ENCODE assay signal across 16 cellular contexts in genomic region chr5:112960316-112960715, GRCh38. TPM values are rescaled to one million over a fixed set of nuclear protein-coding genes. Genes with fewer than 3 reads are reported as not detected.
DNase-seq lines count a peak whose midpoint lies in the region; ATAC-seq and TF ChIP-seq lines count a peak whose summit lies in the region.
"Had no signal": no experiment of that assay in that cellular context is flagged by ENCODE, and none has a peak within 500 bp of the region (broad histone marks: within the 10 kb centered on the region; RNA-seq: fewer than 3 reads in every experiment).

No MANE protein-coding gene starts in this region.

- ATAC-seq in stimulated activated naive B cell treated with anti-CD40 and anti-IgM and Interleukin-4, amounts not matched to agents 10 μg/mL and 1 μg/mL and 100 μg/mL, for 72 hours (replicated peaks) = no peak
- no peak for ATAC-seq in WTC11
- ATAC-seq: activated naive CD8-positive, alpha-beta T cell treated with anti-CD3 and anti-CD28 coated beads, Interleukin-2, amount 50 U/mL, for 24 hours had no signal

- peak overlapping the region; percentile 18 for H3K27ac Mint-ChIP-seq in activated T-cell treated with anti-CD3 and anti-CD28 coated beads, Interleukin-2, amount 50 U/mL, for 24 hours
- peak overlapping the region; percentile 57 for H3K27ac Mint-ChIP-seq in dendritic cell treated with granulocyte-macrophage colony-stimulating factor and Interleukin-4, amounts not matched to agents 40 ng/mL and 50 ng/mL, for 4 days
- peak overlapping the region; percentile 56 for H3K27ac Mint-ChIP-seq in stimulated activated naive B cell treated with anti-CD40 and anti-IgM and Interleukin-4, amounts not matched to agents 10 μg/mL and 1 μg/mL and 100 μg/mL, for 72 hours
- H3K27ac Mint-ChIP-seq in WTC11 = no peak overlapping the region
- H3K27ac Mint-ChIP-seq: activated CD4-positive, alpha-beta memory T cell treated with anti-CD3 and anti-CD28 coated beads for 36 hours; activated naive CD8-positive, alpha-beta T cell treated with anti-CD3 and anti-CD28 coated beads, Interleukin-2, amount 50 U/mL, for 24 hours; activated T-helper 1 cell treated with anti-CD3 and anti-CD28 coated beads, Interleukin-12 subunit alpha, Interleukin-12 subunit beta, Interleukin-2, Interleukin-4 antibody, amounts not matched to agents 30 ng/mL and 10 ng/mL and 1 ng/mL, durations not matched to agents 14 hours and 24 hours and 36 hours; CD4-positive, alpha-beta T cell; memory B cell had no signal

- H3K4me3 Mint-ChIP-seq in activated T-cell treated with anti-CD3 and anti-CD28 coated beads, Interleukin-2, amount 50 U/mL, for 24 hours = no peak overlapping the region
- no peak overlapping the region for H3K4me3 Mint-ChIP-seq in dendritic cell treated with granulocyte-macrophage colony-stimulating factor and Interleukin-4, amounts not matched to agents 40 ng/mL and 50 ng/mL, for 4 days
- no peak overlapping the region for H3K4me3 Mint-ChIP-seq in stimulated activated naive B cell treated with anti-CD40 and anti-IgM and Interleukin-4, amounts not matched to agents 10 μg/mL and 1 μg/mL and 100 μg/mL, for 72 hours
- H3K4me3 Mint-ChIP-seq in WTC11 = no peak overlapping the region
- H3K4me3 Mint-ChIP-seq: activated CD4-positive, alpha-beta memory T cell treated with anti-CD3 and anti-CD28 coated beads for 36 hours; activated naive CD8-positive, alpha-beta T cell treated with anti-CD3 and anti-CD28 coated beads, Interleukin-2, amount 50 U/mL, for 24 hours; activated T-helper 1 cell treated with anti-CD3 and anti-CD28 coated beads, Interleukin-12 subunit alpha, Interleukin-12 subunit beta, Interleukin-2, Interleukin-4 antibody, amounts not matched to agents 30 ng/mL and 10 ng/mL and 1 ng/mL, durations not matched to agents 14 hours and 24 hours and 36 hours; CD4-positive, alpha-beta T cell; memory B cell had no signal

- intact Hi-C loops in dendritic cell treated with granulocyte-macrophage colony-stimulating factor and Interleukin-4, amounts not matched to agents 40 ng/mL and 50 ng/mL, for 4 days (cut with micrococcal nuclease) = no loop called here

- DNase-seq in activated T-cell treated with anti-CD3 and anti-CD28 coated beads, Interleukin-2, amount 50 U/mL, for 24 hours = no peak
- no peak for DNase-seq in activated T-cell treated with anti-CD3 and anti-CD28 coated beads, Interleukin-2, amount 50 U/mL, for 48 hours
- peak; percentile 87 to 96 for DNase-seq in NCI-H524 (lab: John Stamatoyannopoulos, UW)
- no peak for DNase-seq in stimulated activated naive B cell treated with anti-CD40 and anti-IgM and Interleukin-4, amounts not matched to agents 10 μg/mL and 1 μg/mL and 100 μg/mL, for 72 hours
- DNase-seq in foreskin melanocyte = no peak
- no peak for DNase-seq in WTC11 (ENCODE audit: low spot score)
- no peak for DNase-seq in ecto neural progenitor cell (ENCODE audit: low spot score)
- DNase-seq: activated naive CD8-positive, alpha-beta T cell treated with anti-CD3 and anti-CD28 coated beads, Interleukin-2, amount 50 U/mL, for 24 hours; CD4-positive, alpha-beta T cell; effector memory CD4-positive, alpha-beta T cell; NCI-H1930; NCI-H526 had no signal

- CTCF ChIA-PET in WTC11 (lab: Charles Lee) = interaction anchor here (0.7 kb wide), 1 partner anchor 358 kb away, joined by 4 read pairs; no protein-coding TSS in a partner anchor

- H3K27me3 Mint-ChIP-seq in activated T-cell treated with anti-CD3 and anti-CD28 coated beads, Interleukin-2, amount 50 U/mL, for 24 hours = no peaks in the 10 kb centered on the region
- no peaks in the 10 kb centered on the region for H3K27me3 Mint-ChIP-seq in dendritic cell treated with granulocyte-macrophage colony-stimulating factor and Interleukin-4, amounts not matched to agents 40 ng/mL and 50 ng/mL, for 4 days
- no peaks in the 10 kb centered on the region for H3K27me3 Mint-ChIP-seq in stimulated activated naive B cell treated with anti-CD40 and anti-IgM and Interleukin-4, amounts not matched to agents 10 μg/mL and 1 μg/mL and 100 μg/mL, for 72 hours
- no peaks in the 10 kb centered on the region for H3K27me3 Mint-ChIP-seq in WTC11 (ENCODE audit: low read depth)
- H3K27me3 Mint-ChIP-seq: activated naive CD8-positive, alpha-beta T cell treated with anti-CD3 and anti-CD28 coated beads, Interleukin-2, amount 50 U/mL, for 24 hours; CD4-positive, alpha-beta T cell; memory B cell had no signal

- peaks cover 49% of the 10 kb centered on the region for H3K4me1 Mint-ChIP-seq in activated T-cell treated with anti-CD3 and anti-CD28 coated beads, Interleukin-2, amount 50 U/mL, for 24 hours (ENCODE audit: low read depth)
- H3K4me1 Mint-ChIP-seq in dendritic cell treated with granulocyte-macrophage colony-stimulating factor and Interleukin-4, amounts not matched to agents 40 ng/mL and 50 ng/mL, for 4 days (ENCODE audit: low read depth) = peaks cover 57% of the 10 kb centered on the region
- peaks cover 20 to 46% of the 10 kb centered on the region in 2 donors for H3K4me1 Mint-ChIP-seq in stimulated activated naive B cell treated with anti-CD40 and anti-IgM and Interleukin-4, amounts not matched to agents 10 μg/mL and 1 μg/mL and 100 μg/mL, for 72 hours
- peaks cover 24% of the 10 kb centered on the region for H3K4me1 Mint-ChIP-seq in WTC11

- TF ChIP-seq CTCF in WTC11 (IDR thresholded peaks at IDR 0.05) = no peak

- H3K9me3 Mint-ChIP-seq in activated T-cell treated with anti-CD3 and anti-CD28 coated beads, Interleukin-2, amount 50 U/mL, for 24 hours = no peaks in the 10 kb centered on the region
- H3K9me3 Mint-ChIP-seq in dendritic cell treated with granulocyte-macrophage colony-stimulating factor and Interleukin-4, amounts not matched to agents 40 ng/mL and 50 ng/mL, for 4 days = no peaks in the 10 kb centered on the region
- H3K9me3 Mint-ChIP-seq in stimulated activated naive B cell treated with anti-CD40 and anti-IgM and Interleukin-4, amounts not matched to agents 10 μg/mL and 1 μg/mL and 100 μg/mL, for 72 hours = no peaks in the 10 kb centered on the region
- H3K9me3 Mint-ChIP-seq in WTC11 = 0 out of 2 replicates have a peak, but pooled peaks cover 3% of the 10 kb centered on the region
- H3K9me3 Mint-ChIP-seq: activated CD4-positive, alpha-beta memory T cell treated with anti-CD3 and anti-CD28 coated beads for 36 hours; activated naive CD8-positive, alpha-beta T cell treated with anti-CD3 and anti-CD28 coated beads, Interleukin-2, amount 50 U/mL, for 24 hours; activated T-helper 1 cell treated with anti-CD3 and anti-CD28 coated beads, Interleukin-12 subunit alpha, Interleukin-12 subunit beta, Interleukin-2, Interleukin-4 antibody, amounts not matched to agents 30 ng/mL and 10 ng/mL and 1 ng/mL, durations not matched to agents 14 hours and 24 hours and 36 hours; CD4-positive, alpha-beta T cell; memory B cell had no signal

- POLR2A ChIA-PET in WTC11 (lab: Charles Lee) = interaction anchor here (1.3 kb wide), 1 partner anchor 16 kb away, joined by 6 read pairs; the partner anchor contains the start of gene DCP2

- H3K36me3 Mint-ChIP-seq in activated T-cell treated with anti-CD3 and anti-CD28 coated beads, Interleukin-2, amount 50 U/mL, for 24 hours (ENCODE audit: low read depth) = no peaks in the 10 kb centered on the region
- no peaks in the 10 kb centered on the region for H3K36me3 Mint-ChIP-seq in dendritic cell treated with granulocyte-macrophage colony-stimulating factor and Interleukin-4, amounts not matched to agents 40 ng/mL and 50 ng/mL, for 4 days (ENCODE audit: low read depth)
- H3K36me3 Mint-ChIP-seq in stimulated activated naive B cell treated with anti-CD40 and anti-IgM and Interleukin-4, amounts not matched to agents 10 μg/mL and 1 μg/mL and 100 μg/mL, for 72 hours = no peaks in the 10 kb centered on the region
- no peaks in the 10 kb centered on the region for H3K36me3 Mint-ChIP-seq in WTC11
- H3K36me3 Mint-ChIP-seq: activated CD4-positive, alpha-beta memory T cell treated with anti-CD3 and anti-CD28 coated beads for 36 hours; memory B cell had no signal

TF ChIP-seq in WTC11, 78 proteins besides CTCF, POLR2A, EP300 and RAD21:
- no peak for TF ChIP-seq ZBTB21 (CRISPR knock-in tag; IDR thresholded peaks at IDR 0.05; ENCODE audit: borderline replicate concordance)

RNA-seq across cellular contexts. Expression of gene DCP2, which starts 16.3 kb away (rescaled TPM):
- total RNA-seq in WTC11 (2021) = 186 to 207 TPM (median 191 TPM) in 3 replicates

RNA-seq across cellular contexts. Expression of gene REEP5, which starts 38.3 kb away (rescaled TPM):
- total RNA-seq in WTC11 (2021) = 49.6 to 54.3 TPM (median 53.0 TPM) in 3 replicates

Comparison
In these comparisons a context has a peak if more than half of its experiments do, and no peak if none do; other contexts are left out.
1. DNase-seq: peak in NCI-H524 (2 of 2); none in activated T-cell treated with anti-CD3 and anti-CD28 coated beads, Interleukin-2, amount 50 U/mL, for 24 hours (single experiment), activated T-cell treated with anti-CD3 and anti-CD28 coated beads, Interleukin-2, amount 50 U/mL, for 48 hours (0 of 2), stimulated activated naive B cell treated with anti-CD40 and anti-IgM and Interleukin-4, amounts not matched to agents 10 μg/mL and 1 μg/mL and 100 μg/mL, for 72 hours (single experiment), foreskin melanocyte (single experiment), WTC11 (single experiment) and ecto neural progenitor cell (single experiment).